ENCODE assay signal across 18 cellular contexts in the genomic region with DNA sequence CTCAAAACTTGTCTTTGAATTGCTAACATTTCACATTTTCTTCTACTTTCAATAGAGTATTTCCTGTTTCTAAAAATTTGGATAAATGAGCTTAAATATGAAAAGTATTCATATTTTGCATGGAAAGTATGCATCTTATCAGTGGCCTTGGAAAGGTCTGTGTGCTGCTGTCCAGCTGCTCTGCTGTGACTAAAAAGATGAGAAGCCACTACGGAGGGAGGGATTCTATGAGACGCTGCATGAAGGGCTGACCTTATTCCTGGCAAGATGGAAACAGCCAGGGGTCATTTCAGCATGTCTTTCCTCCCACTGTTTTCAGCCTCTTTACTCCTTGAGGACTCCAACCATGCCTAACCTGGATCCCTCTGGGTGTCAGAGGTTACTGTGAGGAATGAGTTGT. TPM values are rescaled to one million over a fixed set of nuclear protein-coding genes. Genes with fewer than 3 reads are reported as not detected.
DNase-seq lines count a peak whose midpoint lies in the region; ATAC-seq and TF ChIP-seq lines count a peak whose summit lies in the region.
"Had no signal": no experiment of that assay in that cellular context is flagged by ENCODE, and none has a peak within 500 bp of the region (broad histone marks: within the 10 kb centered on the region; RNA-seq: fewer than 3 reads in every experiment).

No MANE protein-coding gene starts in this region.

- DNase-seq in Caco-2: no peak
- DNase-seq in Karpas-422: peak; percentile 11
- DNase-seq in epithelial cell of prostate (ENCODE audit: low read depth, low spot score): no peak
- no peak for DNase-seq in left lobe of liver (ENCODE audit: low spot score)
- no peak for DNase-seq in lower lobe of right lung
- no peak for DNase-seq in Calu3
- no peak for DNase-seq in activated CD8-positive, alpha-beta memory T cell treated with anti-CD3 and anti-CD28 coated beads, Interleukin-2, amount 10 ng/mL, durations not matched to agents 7 days and 5 days
- no peak for DNase-seq in activated naive CD4-positive, alpha-beta T cell treated with anti-CD3 and anti-CD28 coated beads, Interleukin-2, amount 10 ng/mL, durations not matched to agents 7 days and 5 days
- DNase-seq: CD8-positive, alpha-beta T cell; DMS153; DMS79 treated with DMSO at 0.1 percent for 48 hours; GF-D8; GOT3; H7 had no signal

- H3K27ac Mint-ChIP-seq in Caco-2 (ENCODE audit: unreplicated experiment) (peak overlapping the region; percentile 17), Calu3 (ENCODE audit: unreplicated experiment) (no peak overlapping the region)
- no peak overlapping the region for H3K27ac Mint-ChIP-seq in activated CD8-positive, alpha-beta memory T cell treated with anti-CD3 and anti-CD28 coated beads, Interleukin-2, amount 10 ng/mL, durations not matched to agents 7 days and 5 days
- no peak overlapping the region for H3K27ac Mint-ChIP-seq in activated naive CD4-positive, alpha-beta T cell treated with anti-CD3 and anti-CD28 coated beads, Interleukin-2, amount 10 ng/mL, durations not matched to agents 7 days and 5 days
- H3K27ac Mint-ChIP-seq: B cell; CD8-positive, alpha-beta T cell; IgD-negative memory B cell had no signal

- H3K9me2 ChIP-seq in Karpas-422 (replicated peaks; ENCODE audit: insufficient read depth, low read length): no peaks in the 10 kb centered on the region

- H3K4me2 ChIP-seq in Karpas-422 (ENCODE audit: low read depth, low read length, poor library complexity, severe bottlenecking): no peak overlapping the region
- H3K4me2 ChIP-seq: BLaER1 treated with 17β-estradiol and CSF1 and Interleukin-3, amounts not matched to agents 10 nM and 100 nM had no signal

- H3K27me3 ChIP-seq in Caco-2 (replicated peaks; ENCODE audit: control insufficient read depth, insufficient read depth, low read length) (no peaks in the 10 kb centered on the region), Karpas-422 (ENCODE audit: low read length) (peaks cover 2% of the 10 kb centered on the region; the same call in 1 of the 2 replicates), lower lobe of right lung (ENCODE audit: low read depth) (peaks cover 31% of the 10 kb centered on the region)
- H3K27me3 ChIP-seq: BLaER1 treated with 17β-estradiol and CSF1 and Interleukin-3, amounts not matched to agents 10 nM and 100 nM had no signal

- H3K9me3 Mint-ChIP-seq in Caco-2 (ENCODE audit: unreplicated experiment) (no peaks in the 10 kb centered on the region), Calu3 (ENCODE audit: low read depth, unreplicated experiment) (peaks cover 6% of the 10 kb centered on the region)
- no peaks in the 10 kb centered on the region for H3K9me3 Mint-ChIP-seq in activated CD8-positive, alpha-beta memory T cell treated with anti-CD3 and anti-CD28 coated beads, Interleukin-2, amount 10 ng/mL, durations not matched to agents 7 days and 5 days (ENCODE audit: low read depth)
- H3K9me3 Mint-ChIP-seq in activated naive CD4-positive, alpha-beta T cell treated with anti-CD3 and anti-CD28 coated beads, Interleukin-2, amount 10 ng/mL, durations not matched to agents 7 days and 5 days: peaks cover 7% of the 10 kb centered on the region

- H3K9ac ChIP-seq in Karpas-422 (ENCODE audit: low read length): no peak overlapping the region
- H3K9ac ChIP-seq: BLaER1 treated with 17β-estradiol and CSF1 and Interleukin-3, amounts not matched to agents 10 nM and 100 nM had no signal

- no peaks in the 10 kb centered on the region for H3K79me2 ChIP-seq in Karpas-422 (ENCODE audit: low read length)

- H3K36me3 Mint-ChIP-seq in Caco-2 (ENCODE audit: insufficient read depth, unreplicated experiment): peaks cover 12% of the 10 kb centered on the region
- H3K36me3 Mint-ChIP-seq in Calu3 (ENCODE audit: insufficient read depth, unreplicated experiment): no peaks in the 10 kb centered on the region
- H3K36me3 Mint-ChIP-seq in activated CD8-positive, alpha-beta memory T cell treated with anti-CD3 and anti-CD28 coated beads, Interleukin-2, amount 10 ng/mL, durations not matched to agents 7 days and 5 days: no peaks in the 10 kb centered on the region
- no peaks in the 10 kb centered on the region for H3K36me3 Mint-ChIP-seq in activated naive CD4-positive, alpha-beta T cell treated with anti-CD3 and anti-CD28 coated beads, Interleukin-2, amount 10 ng/mL, durations not matched to agents 7 days and 5 days
- H3K36me3 Mint-ChIP-seq: CD8-positive, alpha-beta T cell; IgD-negative memory B cell had no signal

- CTCF ChIA-PET in Caco-2 (lab: Charles Lee) (no interaction called here), Calu3 (lab: Charles Lee) (no interaction called here)
- CTCF ChIA-PET in activated CD8-positive, alpha-beta memory T cell treated with anti-CD3 and anti-CD28 coated beads, Interleukin-2, amount 10 ng/mL, durations not matched to agents 7 days and 5 days (lab: Charles Lee): no interaction called here
- CTCF ChIA-PET in activated naive CD4-positive, alpha-beta T cell treated with anti-CD3 and anti-CD28 coated beads, Interleukin-2, amount 10 ng/mL, durations not matched to agents 7 days and 5 days (lab: Charles Lee): no interaction called here

- H2AFZ ChIP-seq in Karpas-422 (ENCODE audit: low read length): no peak overlapping the region

- POLR2A ChIA-PET in Caco-2 (lab: Charles Lee): no interaction called here

- H3K4me3 ChIP-seq in Caco-2 (ENCODE audit: low read depth, low read length) (no peak overlapping the region), Karpas-422 (ENCODE audit: low read length) (no peak overlapping the region), lower lobe of right lung (no peak overlapping the region)
- H3K4me3 ChIP-seq: BLaER1 treated with 17β-estradiol and CSF1 and Interleukin-3, amounts not matched to agents 10 nM and 100 nM had no signal

- no peak overlapping the region for H3K27ac ChIP-seq in Karpas-422 (ENCODE audit: low read length)
- peak overlapping the region; percentile 73 for H3K27ac ChIP-seq in epithelial cell of prostate
- no peak overlapping the region for H3K27ac ChIP-seq in lower lobe of right lung
- H3K27ac ChIP-seq: BLaER1 treated with 17β-estradiol and CSF1 and Interleukin-3, amounts not matched to agents 10 nM and 100 nM had no signal

- no peak overlapping the region for H3K4me3 Mint-ChIP-seq in Caco-2 (ENCODE audit: unreplicated experiment)
- no peak overlapping the region for H3K4me3 Mint-ChIP-seq in Calu3 (ENCODE audit: low read depth, unreplicated experiment)
- H3K4me3 Mint-ChIP-seq in activated CD8-positive, alpha-beta memory T cell treated with anti-CD3 and anti-CD28 coated beads, Interleukin-2, amount 10 ng/mL, durations not matched to agents 7 days and 5 days: no peak overlapping the region
- H3K4me3 Mint-ChIP-seq in activated naive CD4-positive, alpha-beta T cell treated with anti-CD3 and anti-CD28 coated beads, Interleukin-2, amount 10 ng/mL, durations not matched to agents 7 days and 5 days: no peak overlapping the region
- H3K4me3 Mint-ChIP-seq: B cell; CD8-positive, alpha-beta T cell; IgD-negative memory B cell had no signal

- H3K36me3 ChIP-seq in Caco-2 (ENCODE audit: control insufficient read depth, insufficient read depth, low read length): no peaks in the 10 kb centered on the region
- no peaks in the 10 kb centered on the region for H3K36me3 ChIP-seq in Karpas-422 (ENCODE audit: insufficient read depth, low read length)
- H3K36me3 ChIP-seq in lower lobe of right lung: no peaks in the 10 kb centered on the region
- H3K36me3 ChIP-seq: BLaER1 treated with 17β-estradiol and CSF1 and Interleukin-3, amounts not matched to agents 10 nM and 100 nM had no signal

- no TSS peak for BruUV-seq in Caco-2 (replicated peaks; lab: Mats Ljungman, UMichigan)
- no TSS peak for BruUV-seq in Calu3 (replicated peaks; lab: Mats Ljungman, UMichigan)

- H3K27me3 Mint-ChIP-seq in Caco-2 (ENCODE audit: insufficient read depth, unreplicated experiment): no peaks in the 10 kb centered on the region
- no peaks in the 10 kb centered on the region for H3K27me3 Mint-ChIP-seq in Calu3 (ENCODE audit: unreplicated experiment)
- peaks cover 7% of the 10 kb centered on the region for H3K27me3 Mint-ChIP-seq in activated CD8-positive, alpha-beta memory T cell treated with anti-CD3 and anti-CD28 coated beads, Interleukin-2, amount 10 ng/mL, durations not matched to agents 7 days and 5 days
- H3K27me3 Mint-ChIP-seq in activated naive CD4-positive, alpha-beta T cell treated with anti-CD3 and anti-CD28 coated beads, Interleukin-2, amount 10 ng/mL, durations not matched to agents 7 days and 5 days: peaks cover 4% of the 10 kb centered on the region
- H3K27me3 Mint-ChIP-seq: IgD-negative memory B cell had no signal

- H3K9me3 ChIP-seq in Caco-2 (no peaks in the 10 kb centered on the region), Karpas-422 (ENCODE audit: low read length) (no peaks in the 10 kb centered on the region), lower lobe of right lung (no peaks in the 10 kb centered on the region)
- H3K9me3 ChIP-seq: BLaER1 treated with 17β-estradiol and CSF1 and Interleukin-3, amounts not matched to agents 10 nM and 100 nM had no signal

- H4K20me1 ChIP-seq in Karpas-422 (ENCODE audit: insufficient read depth, low read depth, low read length): no peaks in the 10 kb centered on the region
- H4K20me1 ChIP-seq: BLaER1 treated with 17β-estradiol and CSF1 and Interleukin-3, amounts not matched to agents 10 nM and 100 nM had no signal

- TF ChIP-seq CTCF in Caco-2 (IDR thresholded peaks at IDR 0.05; ENCODE audit: insufficient read depth in 1 of 2, low read depth in 1 of 2, low read length in 1 of 2, severe bottlenecking in 1 of 2, unreplicated experiment in 1 of 2): no peak
- TF ChIP-seq CTCF in lower lobe of right lung (IDR thresholded peaks at IDR 0.05): no peak
- no peak for TF ChIP-seq CTCF in Calu3 (IDR thresholded peaks at IDR 0.05; ENCODE audit: unreplicated experiment)

- H3K4me1 ChIP-seq in Caco-2 (peaks cover 12% of the 10 kb centered on the region; the same call in 1 of the 2 replicates), Karpas-422 (ENCODE audit: low read length) (no peaks in the 10 kb centered on the region), lower lobe of right lung (no peaks in the 10 kb centered on the region)
- H3K4me1 ChIP-seq: BLaER1 treated with 17β-estradiol and CSF1 and Interleukin-3, amounts not matched to agents 10 nM and 100 nM had no signal

- intact Hi-C loops in Caco-2 (cut with micrococcal nuclease; ENCODE audit: unreplicated experiment) (no loop called here), lower lobe of right lung (cut with DNase I) (no loop called here), Calu3 (cut with micrococcal nuclease; ENCODE audit: unreplicated experiment) (no loop called here)

- peak; percentile 29 for ATAC-seq in left lobe of liver
- ATAC-seq in lower lobe of right lung: no peak
- ATAC-seq in activated CD8-positive, alpha-beta memory T cell treated with anti-CD3 and anti-CD28 coated beads, Interleukin-2, amount 10 ng/mL, durations not matched to agents 7 days and 5 days: no peak
- ATAC-seq: CD8-positive, alpha-beta T cell had no signal

- peaks cover 13% of the 10 kb centered on the region for H3K4me1 Mint-ChIP-seq in Caco-2 (ENCODE audit: low read depth, unreplicated experiment)
- H3K4me1 Mint-ChIP-seq in Calu3 (ENCODE audit: low read depth, unreplicated experiment): no peaks in the 10 kb centered on the region
- no peaks in the 10 kb centered on the region for H3K4me1 Mint-ChIP-seq in activated CD8-positive, alpha-beta memory T cell treated with anti-CD3 and anti-CD28 coated beads, Interleukin-2, amount 10 ng/mL, durations not matched to agents 7 days and 5 days
- no peaks in the 10 kb centered on the region for H3K4me1 Mint-ChIP-seq in activated naive CD4-positive, alpha-beta T cell treated with anti-CD3 and anti-CD28 coated beads, Interleukin-2, amount 10 ng/mL, durations not matched to agents 7 days and 5 days
- H3K4me1 Mint-ChIP-seq: B cell, IgD-negative memory B cell had no signal

RNA-seq across cellular contexts. Expression of gene PIWIL1, which starts 13.0 kb away (rescaled TPM):
- 5.1 and 5.3 TPM in 2 replicates for total RNA-seq in Caco-2 (2022)
- not detected in 2 replicates for total RNA-seq in Karpas-422 (2014; rRNA removed; shearing (Covaris generic); ENCODE audit: low replicate concordance)
- total RNA-seq in left lobe of liver: not detected
- total RNA-seq in lower lobe of right lung: not detected
- not detected in 2 replicates for total RNA-seq in Calu3 (2022)
- total RNA-seq in activated CD8-positive, alpha-beta memory T cell treated with anti-CD3 and anti-CD28 coated beads, Interleukin-2, amount 10 ng/mL, durations not matched to agents 7 days and 5 days: not detected
- total RNA-seq: A172; B cell; CD8-positive, alpha-beta T cell; H7 had no signal
